ENCODE assay signal across 8 cellular contexts in genomic region chr5:43039468-43040286, GRCh38. TPM values are rescaled to one million over a fixed set of nuclear protein-coding genes. Genes with fewer than 3 reads are reported as not detected.
DNase-seq lines count a peak whose midpoint lies in the region; ATAC-seq and TF ChIP-seq lines count a peak whose summit lies in the region.

No MANE protein-coding gene starts in this region.

- H3K9me3 ChIP-seq in HUES6 (ENCODE audit: control insufficient read depth, insufficient read depth, low read depth, low read length), result no peaks in the 10 kb centered on the region

- peak; percentile 70 for DNase-seq in GF-D8 (lab: John Stamatoyannopoulos, UW)
- DNase-seq in OCI-M2 (lab: John Stamatoyannopoulos, UW; ENCODE audit: unreplicated experiment), result peak; percentile 54
- peak; percentile 57 for DNase-seq in activated T-helper 1 cell treated with anti-CD3 and anti-CD28 coated beads, Interleukin-12 subunit alpha, Interleukin-12 subunit beta, Interleukin-2, Interleukin-4 antibody, amounts not matched to agents 30 ng/mL and 10 ng/mL and 1 ng/mL, durations not matched to agents 14 hours and 24 hours and 36 hours (ENCODE audit: low spot score)
- peak; percentile 83 for DNase-seq in fibroblast of the aortic adventitia (ENCODE audit: low read depth)
- DNase-seq in omental fat pad (ENCODE audit: low spot score), result no peak
- no peak for DNase-seq in hepatic stellate cell (ENCODE audit: low spot score)
- no peak for DNase-seq in cerebellum (ENCODE audit: low spot score)

- H3K4me3 ChIP-seq in HUES6 (ENCODE audit: low read depth, low read length), result peak overlapping the region; percentile 59
- H3K4me3 ChIP-seq in fibroblast of the aortic adventitia (ENCODE audit: low read depth, low read length), result peak overlapping the region; percentile 79

- intact Hi-C loops in activated T-helper 1 cell treated with anti-CD3 and anti-CD28 coated beads, Interleukin-12 subunit alpha, Interleukin-12 subunit beta, Interleukin-2, Interleukin-4 antibody, amounts not matched to agents 30 ng/mL and 10 ng/mL and 1 ng/mL, durations not matched to agents 14 hours and 24 hours and 36 hours (cut with micrococcal nuclease), result loop anchor here (1.0 kb wide), 8 partner anchors 19 to 445 kb away; no protein-coding TSS in a partner anchor

- peak overlapping the region; percentile 62 for H3K9ac ChIP-seq in HUES6 (ENCODE audit: low read length)

- peak overlapping the region; percentile 86 for H3K27ac Mint-ChIP-seq in activated T-helper 1 cell treated with anti-CD3 and anti-CD28 coated beads, Interleukin-12 subunit alpha, Interleukin-12 subunit beta, Interleukin-2, Interleukin-4 antibody, amounts not matched to agents 30 ng/mL and 10 ng/mL and 1 ng/mL, durations not matched to agents 14 hours and 24 hours and 36 hours

- no peak for TF ChIP-seq CTCF in fibroblast of the aortic adventitia (IDR thresholded peaks at IDR 0.05; ENCODE audit: insufficient read depth, low read length)
- no peak for TF ChIP-seq CTCF in omental fat pad (IDR thresholded peaks at IDR 0.05)

- peaks cover 32% of the 10 kb centered on the region for H3K4me1 ChIP-seq in HUES6 (ENCODE audit: control insufficient read depth, insufficient read depth, low read length)

- H3K27me3 Mint-ChIP-seq in activated T-helper 1 cell treated with anti-CD3 and anti-CD28 coated beads, Interleukin-12 subunit alpha, Interleukin-12 subunit beta, Interleukin-2, Interleukin-4 antibody, amounts not matched to agents 30 ng/mL and 10 ng/mL and 1 ng/mL, durations not matched to agents 14 hours and 24 hours and 36 hours (ENCODE audit: insufficient read depth), result no peaks in the 10 kb centered on the region

- no peak overlapping the region for H3K27ac ChIP-seq in HUES6 (ENCODE audit: low read depth, low read length)

- peak overlapping the region; percentile 82 for H3K4me3 Mint-ChIP-seq in activated T-helper 1 cell treated with anti-CD3 and anti-CD28 coated beads, Interleukin-12 subunit alpha, Interleukin-12 subunit beta, Interleukin-2, Interleukin-4 antibody, amounts not matched to agents 30 ng/mL and 10 ng/mL and 1 ng/mL, durations not matched to agents 14 hours and 24 hours and 36 hours

- H3K4me1 Mint-ChIP-seq in activated T-helper 1 cell treated with anti-CD3 and anti-CD28 coated beads, Interleukin-12 subunit alpha, Interleukin-12 subunit beta, Interleukin-2, Interleukin-4 antibody, amounts not matched to agents 30 ng/mL and 10 ng/mL and 1 ng/mL, durations not matched to agents 14 hours and 24 hours and 36 hours (ENCODE audit: low read depth), result peaks cover 66% of the 10 kb centered on the region

- H3K36me3 Mint-ChIP-seq in activated T-helper 1 cell treated with anti-CD3 and anti-CD28 coated beads, Interleukin-12 subunit alpha, Interleukin-12 subunit beta, Interleukin-2, Interleukin-4 antibody, amounts not matched to agents 30 ng/mL and 10 ng/mL and 1 ng/mL, durations not matched to agents 14 hours and 24 hours and 36 hours (ENCODE audit: low read depth), result no peaks in the 10 kb centered on the region

- H3K9me3 Mint-ChIP-seq in activated T-helper 1 cell treated with anti-CD3 and anti-CD28 coated beads, Interleukin-12 subunit alpha, Interleukin-12 subunit beta, Interleukin-2, Interleukin-4 antibody, amounts not matched to agents 30 ng/mL and 10 ng/mL and 1 ng/mL, durations not matched to agents 14 hours and 24 hours and 36 hours, result no peaks in the 10 kb centered on the region

- peak; percentile 20 for ATAC-seq in omental fat pad (ENCODE audit: low FRiP score)

- no peaks in the 10 kb centered on the region for H3K36me3 ChIP-seq in HUES6 (ENCODE audit: control insufficient read depth, insufficient read depth, low read length)

- H3K27me3 ChIP-seq in HUES6 (ENCODE audit: control insufficient read depth, insufficient read depth, low read length), result peaks cover 94% of the 10 kb centered on the region

RNA-seq across cellular contexts. Expression of gene ANXA2R, which starts 0.4 kb away (rescaled TPM):
- total RNA-seq in activated T-helper 1 cell treated with anti-CD3 and anti-CD28 coated beads, Interleukin-12 subunit alpha, Interleukin-12 subunit beta, Interleukin-2, Interleukin-4 antibody, amounts not matched to agents 30 ng/mL and 10 ng/mL and 1 ng/mL, durations not matched to agents 14 hours and 24 hours and 36 hours, result 0.88 and 0.93 TPM in 2 replicates
- 3.0 and 3.4 TPM in 2 replicates for total RNA-seq in fibroblast of the aortic adventitia (ENCODE audit: low replicate concordance)
- 1 to 10 TPM; 1.5 to 5.5 (median 3.4) TPM for total RNA-seq in omental fat pad
- 2.9 TPM for total RNA-seq in cerebellum

Comparison
In these comparisons a context has a peak if more than half of its experiments do, and no peak if none do; other contexts are left out.
1. DNase-seq: peak in GF-D8 (single experiment), OCI-M2 (single experiment), activated T-helper 1 cell treated with anti-CD3 and anti-CD28 coated beads, Interleukin-12 subunit alpha, Interleukin-12 subunit beta, Interleukin-2, Interleukin-4 antibody, amounts not matched to agents 30 ng/mL and 10 ng/mL and 1 ng/mL, durations not matched to agents 14 hours and 24 hours and 36 hours (single experiment) and fibroblast of the aortic adventitia (single experiment); none in omental fat pad (single experiment), hepatic stellate cell (single experiment) and cerebellum (single experiment).